ENCODE assay signal across 8 cellular contexts in the genomic region with DNA sequence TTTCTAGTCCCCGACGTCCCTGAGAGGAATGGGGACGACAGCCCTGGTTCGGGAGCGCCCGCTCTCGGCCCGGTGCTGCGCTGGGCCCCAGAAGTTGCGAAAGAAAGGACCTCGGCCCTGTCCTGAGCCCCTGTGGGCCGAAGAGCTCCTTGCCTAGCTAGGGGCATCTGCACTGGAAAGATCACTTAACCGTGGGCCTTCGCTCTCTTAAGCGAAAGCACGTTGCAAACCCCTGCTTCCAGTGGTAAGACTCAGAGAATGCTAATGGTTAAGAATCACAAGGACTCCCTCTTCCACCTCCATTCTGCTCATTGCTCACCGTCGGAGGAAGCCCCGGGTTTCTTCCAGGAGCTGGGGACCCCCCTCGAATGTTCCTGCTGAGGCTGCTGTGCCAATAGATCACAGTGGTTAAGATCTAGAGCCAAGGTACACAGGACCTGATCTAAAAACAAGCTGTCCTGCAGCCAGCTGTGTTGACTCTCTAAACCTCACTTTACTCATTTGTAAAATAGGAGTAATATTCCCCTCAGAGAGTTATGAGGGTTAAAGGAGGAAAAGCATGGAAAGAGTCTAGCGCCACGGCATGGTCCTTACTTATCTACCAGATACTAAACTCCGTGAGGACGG. TPM values are rescaled to one million over a fixed set of nuclear protein-coding genes. Genes with fewer than 3 reads are reported as not detected.
DNase-seq lines count a peak whose midpoint lies in the region; ATAC-seq and TF ChIP-seq lines count a peak whose summit lies in the region.

No MANE protein-coding gene starts in this region.

- TF ChIP-seq CTCF in epithelial cell of esophagus (IDR thresholded peaks at IDR 0.05; ENCODE audit: insufficient read depth, low read depth, low read length, missing control alignments), result no peak
- no peak for TF ChIP-seq CTCF in ovary (IDR thresholded peaks at IDR 0.05)

- 6 to 9% (median 7%) methylated on average over 21 to 24 of the region's 24 CpGs for WGBS in ovary, 3 donors

- H3K9me3 Mint-ChIP-seq in activated T-cell treated with anti-CD3 and anti-CD28 coated beads, Interleukin-2, amount 50 U/mL, for 4 hours, result no peaks in the 10 kb centered on the region

- peak overlapping the region; percentile 59 to 73 for H3K27ac ChIP-seq in ovary

- peaks cover 19% of the 10 kb centered on the region for H3K36me3 Mint-ChIP-seq in activated T-cell treated with anti-CD3 and anti-CD28 coated beads, Interleukin-2, amount 50 U/mL, for 4 hours (ENCODE audit: insufficient read depth)

- no peaks in the 10 kb centered on the region for H3K36me3 ChIP-seq in ovary

- H3K4me1 Mint-ChIP-seq in activated T-cell treated with anti-CD3 and anti-CD28 coated beads, Interleukin-2, amount 50 U/mL, for 4 hours (ENCODE audit: low read depth), result peaks cover 31% of the 10 kb centered on the region

- H3K27me3 Mint-ChIP-seq in activated T-cell treated with anti-CD3 and anti-CD28 coated beads, Interleukin-2, amount 50 U/mL, for 4 hours (ENCODE audit: low read depth), result peaks cover 2% of the 10 kb centered on the region

- POLR2A ChIA-PET in HEK293T (lab: Yijun Ruan, JAX), result interaction anchor here (1.0 to 2.0 kb wide), 5 partner anchors 9 to 103 kb away, joined by 3 to 12 read pairs (median 5); no protein-coding TSS in a partner anchor

- intact Hi-C loops in ovary (cut with DNase I), result no loop called here

- peaks cover 7% of the 10 kb centered on the region for H3K4me1 ChIP-seq in ovary (ENCODE audit: insufficient read depth)

- peak in 1 of 2 donors; percentile 4 for ATAC-seq in activated T-cell treated with anti-CD3 and anti-CD28 coated beads, Interleukin-2, amount 50 U/mL, for 4 hours
- no peak for ATAC-seq in HG02759 (IDR thresholded peaks at IDR 0.05; ENCODE audit: unreplicated experiment)
- ATAC-seq in HG03280 (IDR thresholded peaks at IDR 0.05; ENCODE audit: unreplicated experiment), result no peak

- H3K9me3 ChIP-seq in ovary, result no peaks in the 10 kb centered on the region

- TF ChIP-seq POLR2A in ovary (IDR thresholded peaks at IDR 0.05), result no peak

- H3K4me3 Mint-ChIP-seq in activated T-cell treated with anti-CD3 and anti-CD28 coated beads, Interleukin-2, amount 50 U/mL, for 4 hours, result peak overlapping the region; percentile 87

- TF ChIP-seq EP300 in ovary (IDR thresholded peaks at IDR 0.05), result no peak

- H3K4me3 ChIP-seq in epithelial cell of esophagus (ENCODE audit: low read length), result peak overlapping the region; percentile 84
- H3K4me3 ChIP-seq in ovary, result peak overlapping the region; percentile 98

- DNase-seq in activated T-cell treated with anti-CD3 and anti-CD28 coated beads, Interleukin-2, amount 50 U/mL, for 4 hours, result no peak
- DNase-seq in activated T-cell treated with anti-CD3 and anti-CD28 coated beads, Interleukin-2, amount 50 U/mL, for 48 hours, result no peak
- DNase-seq in OCI-M1 (lab: John Stamatoyannopoulos, UW) (peak; percentile 37), epithelial cell of esophagus (ENCODE audit: low read depth) (peak; percentile 16), ovary (no peak), HEK293T (ENCODE audit: extremely low spot score) (no peak)

- CTCF ChIA-PET in HEK293T (lab: Yijun Ruan, JAX), result interaction anchor here (0.6 kb wide), 1 partner anchor 120 kb away, joined by 3 read pairs; no protein-coding TSS in a partner anchor

- no peaks in the 10 kb centered on the region for H3K27me3 ChIP-seq in ovary

TF ChIP-seq in HEK293T, 16 proteins besides CTCF, POLR2A, EP300 and RAD21:
- TF ChIP-seq FOXM1 (IDR thresholded peaks at IDR 0.05; ENCODE audit: borderline replicate concordance), result no peak
- no peak for TF ChIP-seq ARNT (IDR thresholded peaks at IDR 0.05)
- no peak for TF ChIP-seq ELF4 (IDR thresholded peaks at IDR 0.05)

RNA-seq across cellular contexts. Expression of a gene that starts 0.7 kb away (rescaled TPM):
- total RNA-seq in activated T-cell treated with anti-CD3 and anti-CD28 coated beads, Interleukin-2, amount 50 U/mL, for 4 hours, result 10 to 100 TPM; 17.6 to 21.7 (median 20.2) TPM
- 100 to 1,000 TPM in 1 of 7 donors, 10 to 100 TPM in 6; 50.4 to 104 (median 93.5) TPM for total RNA-seq in ovary
- 100 to 1,000 TPM in 1 of 2 donors, 10 to 100 TPM in 1; 60.5 to 220 TPM for polyA plus RNA-seq in ovary

RNA-seq across cellular contexts. Expression of a gene that starts 12.3 kb away (rescaled TPM):
- total RNA-seq in activated T-cell treated with anti-CD3 and anti-CD28 coated beads, Interleukin-2, amount 50 U/mL, for 4 hours, result 1 to 10 TPM; 3.8 to 5.4 (median 4.3) TPM
- 10 to 100 TPM; 11.9 to 49.8 (median 32.6) TPM for total RNA-seq in ovary
- polyA plus RNA-seq in ovary, result 10 to 100 TPM; 17.7 to 18.1 TPM

Comparison
In these comparisons a context has a peak if more than half of its experiments do, and no peak if none do; other contexts are left out.
1. DNase-seq: peak in OCI-M1 (single experiment) and epithelial cell of esophagus (single experiment); none in activated T-cell treated with anti-CD3 and anti-CD28 coated beads, Interleukin-2, amount 50 U/mL, for 4 hours (single experiment), activated T-cell treated with anti-CD3 and anti-CD28 coated beads, Interleukin-2, amount 50 U/mL, for 48 hours (0 of 2), ovary (0 of 5) and HEK293T (single experiment).